11 cellular contexts compared by ENCODE assay signal in the genomic region with DNA sequence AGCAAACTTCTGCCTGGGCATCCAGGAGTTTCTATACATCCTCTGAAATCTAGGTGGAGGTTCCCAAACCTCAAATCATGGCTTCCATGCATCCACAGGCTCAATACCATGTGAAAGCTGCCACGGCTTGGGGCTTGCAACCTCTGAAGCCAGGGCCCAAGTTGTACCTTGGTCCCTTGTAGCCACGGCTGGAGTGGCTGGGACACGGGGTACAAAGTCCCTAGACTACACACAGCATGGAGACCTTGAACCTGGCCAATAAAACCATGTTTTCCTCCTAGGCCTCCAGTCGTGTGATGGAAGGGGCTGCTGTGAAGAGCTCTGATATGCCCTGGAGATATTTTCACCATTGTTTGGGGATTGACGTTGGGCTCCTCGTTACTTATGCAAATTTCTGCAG. TPM values are rescaled to one million over a fixed set of nuclear protein-coding genes. Genes with fewer than 3 reads are reported as not detected.
"Had no signal": no experiment of that assay in that cellular context is flagged by ENCODE, and none has a peak within 500 bp of the region (broad histone marks: within the 10 kb centered on the region; RNA-seq: fewer than 3 reads in every experiment).

No MANE protein-coding gene starts in this region.

- H3K27ac ChIP-seq: GM23248 had no signal

- H3K4me3 ChIP-seq: GM23248, GM23338, HAP-1 had no signal

- H3K9ac ChIP-seq: GM23248 had no signal

- H3K4me1 ChIP-seq: HAP-1 had no signal

- ATAC-seq: GM23338, HCT116 had no signal

- H3K4me2 ChIP-seq: GM23338 had no signal

- DNase-seq: GM23248, GOT3, H7, H9, HCEC 1CT, HFFc6 had no signal

- H3K9me3 ChIP-seq: HAP-1 had no signal

- H2AFZ ChIP-seq: GM23248, GM23338 had no signal

- FAIRE-seq: H1, H54 had no signal

- H3K36me3 ChIP-seq: HAP-1 had no signal

RNA-seq across cellular contexts. Expression of gene GALNT13, which starts 43.4 kb away (rescaled TPM):
- total RNA-seq: HFFc6 had no signal
- polyA plus RNA-seq: GM23248 had no signal
